In genomic region chr1:31295874-31296485, GRCh38 we compare ENCODE assay signal across 8 cellular contexts. TPM values are rescaled to one million over a fixed set of nuclear protein-coding genes. Genes with fewer than 3 reads are reported as not detected.
DNase-seq lines count a peak whose midpoint lies in the region; ATAC-seq, FAIRE-seq and TF ChIP-seq lines count a peak whose summit lies in the region.

No MANE protein-coding gene starts in this region.

- H3K27ac Mint-ChIP-seq in immature natural killer cell, result peak overlapping the region in 1 of 6 donors; percentile 83

- H3K4me2 ChIP-seq in SK-N-SH, result peak overlapping the region; percentile 78
- peak overlapping the region; percentile 78 for H3K4me2 ChIP-seq in hepatocyte

- no peak for TF ChIP-seq EP300 in SK-N-SH (IDR thresholded peaks at IDR 0.05; ENCODE audit: borderline replicate concordance in 1 of 2, low read depth in 1 of 2, low read length in 1 of 2)

- 14% methylated on average over 17 of the region's 17 CpGs for WGBS in SK-N-SH (ENCODE audit: low lambda C conversion rate)
- WGBS in hepatocyte (ENCODE audit: low lambda C conversion rate, missing lambda C conversion rate), result 20% methylated on average over 17 of the region's 17 CpGs
- 12 to 13% (median 13%) methylated on average over 17 of the region's 17 CpGs for WGBS in small intestine, 3 donors

- H3K36me3 Mint-ChIP-seq in immature natural killer cell, result peaks cover 4 to 19% (median 17%) of the 10 kb centered on the region in 3 donors

- TF ChIP-seq CTCF in SK-N-SH (IDR thresholded peaks at IDR 0.05), result no peak
- no peak for TF ChIP-seq CTCF in hepatocyte (IDR thresholded peaks at IDR 0.05; ENCODE audit: poor library complexity)

- H3K27me3 Mint-ChIP-seq in immature natural killer cell (ENCODE audit: low read depth in 3 of 3), result peaks cover 0 to 5% (median 2%) of the 10 kb centered on the region in 3 donors

- no peaks in the 10 kb centered on the region for H3K9me3 ChIP-seq in SK-N-SH
- H3K9me3 ChIP-seq in hepatocyte (ENCODE audit: low read depth), result no peaks in the 10 kb centered on the region
- no peaks in the 10 kb centered on the region for H3K9me3 ChIP-seq in small intestine (ENCODE audit: control insufficient read depth, low read depth)

- TF ChIP-seq RAD21 in SK-N-SH (IDR thresholded peaks at IDR 0.05; ENCODE audit: low read length), result no peak

- H3K4me1 ChIP-seq in SK-N-SH (ENCODE audit: control insufficient read depth in 1 of 2, insufficient read depth in 2 of 2, low read depth in 1 of 2, low read length in 1 of 2), result peaks cover 5 to 16% of the 10 kb centered on the region in 2 experiments; a peak in 2 of 4 replicates
- peaks cover 9% of the 10 kb centered on the region for H3K4me1 ChIP-seq in hepatocyte (ENCODE audit: insufficient read depth)
- peaks cover 4 to 18% of the 10 kb centered on the region in 2 donors for H3K4me1 ChIP-seq in small intestine (ENCODE audit: control insufficient read depth in 2 of 2, insufficient read depth in 1 of 2, low read depth in 1 of 2, low read length in 1 of 2)

- H3K27ac ChIP-seq in SK-N-SH (ENCODE audit: low read depth in 2 of 2, low read length in 1 of 2), result peak overlapping the region; percentile 60 to 78
- H3K27ac ChIP-seq in hepatocyte, result peak overlapping the region; percentile 76
- peak overlapping the region; percentile 79 to 94 for H3K27ac ChIP-seq in small intestine (ENCODE audit: low read depth in 1 of 2, low read length in 1 of 2)

- peaks cover 14 to 16% of the 10 kb centered on the region in 2 experiments for H3K36me3 ChIP-seq in SK-N-SH (replicated peaks in 1 of 2; ENCODE audit: control insufficient read depth in 1 of 2, insufficient read depth in 2 of 2, low read length in 1 of 2)
- no peaks in the 10 kb centered on the region for H3K36me3 ChIP-seq in hepatocyte (replicated peaks; ENCODE audit: insufficient read depth, low read depth)
- peaks cover 2 to 3% of the 10 kb centered on the region in 2 donors for H3K36me3 ChIP-seq in small intestine (ENCODE audit: control insufficient read depth in 2 of 2, insufficient read depth in 2 of 2, low read length in 2 of 2)

- H3K4me3 Mint-ChIP-seq in immature natural killer cell, result no peak overlapping the region

- H3K9ac ChIP-seq in SK-N-SH, result peak overlapping the region; percentile 91

- ATAC-seq in GM18511 (IDR thresholded peaks at IDR 0.05; ENCODE audit: unreplicated experiment), result no peak

- FAIRE-seq in GM19239 (lab: Jason Lieb, UNC) (peak; percentile 8), small intestine (lab: Jason Lieb, UNC) (no peak)

- no peaks in the 10 kb centered on the region for H3F3A ChIP-seq in SK-N-SH (replicated peaks; ENCODE audit: insufficient read depth)

- H3K9me2 ChIP-seq in SK-N-SH, result no peaks in the 10 kb centered on the region
- no peaks in the 10 kb centered on the region for H3K9me2 ChIP-seq in hepatocyte (replicated peaks; ENCODE audit: insufficient read depth)

- peak overlapping the region; percentile 77 for H2AFZ ChIP-seq in SK-N-SH (ENCODE audit: low read depth)
- peak overlapping the region; percentile 11 for H2AFZ ChIP-seq in hepatocyte

- DNase-seq in GM19239 (ENCODE audit: insufficient read length, low spot score), result no peak
- no peak for DNase-seq in SK-N-SH
- no peak for DNase-seq in hepatocyte (ENCODE audit: low spot score)
- no peak for DNase-seq in small intestine
- no peak for DNase-seq in NCI-H2081 treated with DMSO at 0.1 percent for 48 hours (lab: John Stamatoyannopoulos, UW)
- DNase-seq in immature natural killer cell, result no peak
- no peak for DNase-seq in SHP77 treated with DMSO at 0.1 percent for 48 hours (lab: John Stamatoyannopoulos, UW)

- CTCF ChIA-PET in SK-N-SH (lab: Yijun Ruan, JAX), result interaction anchor here (1.7 to 3.0 kb wide), 2 partner anchors 111 to 115 kb away, joined by 8 to 30 read pairs; no protein-coding TSS in a partner anchor

- H3K4me3 ChIP-seq in SK-N-SH (ENCODE audit: low read depth in 2 of 2, low read length in 1 of 2) (peak overlapping the region; percentile 88 to 95), hepatocyte (peak overlapping the region; percentile 48), small intestine (ENCODE audit: low read depth in 1 of 2, low read length in 2 of 2) (peak overlapping the region; percentile 62 to 98)

- peaks cover 0 to 2% (median 0%) of the 10 kb centered on the region in 6 donors for H3K9me3 Mint-ChIP-seq in immature natural killer cell

- POLR2A ChIA-PET in SK-N-SH (lab: Yijun Ruan, JAX), result interaction anchor here (0.5 to 1.3 kb wide), 6 partner anchors 17 to 106 kb away, joined by 3 to 4 read pairs (median 3); partner anchors contain the start of gene NKAIN1

- H3K79me2 ChIP-seq in SK-N-SH (ENCODE audit: insufficient read depth) (peaks cover 77% of the 10 kb centered on the region), hepatocyte (peaks cover 66% of the 10 kb centered on the region)

- peaks cover 8 to 29% of the 10 kb centered on the region in 2 donors for H3K4me1 Mint-ChIP-seq in immature natural killer cell

- H3K27me3 ChIP-seq in SK-N-SH (ENCODE audit: insufficient read depth) (no peaks in the 10 kb centered on the region), hepatocyte (no peaks in the 10 kb centered on the region), small intestine (ENCODE audit: control insufficient read depth in 2 of 2, insufficient read depth in 2 of 2, low read length in 2 of 2) (no peaks in the 10 kb centered on the region)

- H4K20me1 ChIP-seq in SK-N-SH (ENCODE audit: insufficient read depth) (no peaks in the 10 kb centered on the region), hepatocyte (ENCODE audit: insufficient read depth, poor library complexity, severe bottlenecking) (no peaks in the 10 kb centered on the region)

TF ChIP-seq in SK-N-SH, 30 proteins besides CTCF, POLR2A, EP300 and RAD21:
- no peak for TF ChIP-seq PBX3 (IDR thresholded peaks at IDR 0.05)
- TF ChIP-seq TEAD4 (IDR thresholded peaks at IDR 0.05; ENCODE audit: borderline replicate concordance, insufficient read depth), result no peak
- TF ChIP-seq RCOR1 (IDR thresholded peaks at IDR 0.05; ENCODE audit: low read length), result no peak
- TF ChIP-seq YY1 (IDR thresholded peaks at IDR 0.05; ENCODE audit: low read depth), result no peak
TF ChIP-seq in SK-N-SH: peak in this region for 0.

RNA-seq across cellular contexts. Expression of gene SNRNP40, which starts 0.6 kb away (rescaled TPM):
- polyA plus RNA-seq in SK-N-SH (2012; rRNA removed) (46.7 and 53.3 TPM in 2 replicates), hepatocyte (46.9 and 48.4 TPM in 2 replicates), small intestine (10 to 100 TPM; 14.8 to 35.8 (median 19.5) TPM), immature natural killer cell (100 to 1,000 TPM in 2 of 3 donors, 10 to 100 TPM in 1; 80.7 to 150 (median 101) TPM)
- polyA plus RNA-seq in SK-N-SH (2012; cell fraction: cytosol; rRNA removed), result 41.8 and 47.9 TPM in 2 replicates
- 30.1 and 44.6 TPM in 2 replicates for polyA plus RNA-seq in SK-N-SH (2012; cell fraction: nucleus; rRNA removed)
- total RNA-seq in hepatocyte, result 53.7 and 59.1 TPM in 2 replicates

RNA-seq across cellular contexts. Expression of gene ZCCHC17, which starts 0.9 kb away (rescaled TPM):
- polyA plus RNA-seq in SK-N-SH (2012; rRNA removed) (25.8 and 33.8 TPM in 2 replicates), hepatocyte (38.2 and 44.3 TPM in 2 replicates), small intestine (10 to 100 TPM; 21.1 to 28.1 (median 22.1) TPM), immature natural killer cell (100 to 1,000 TPM in 1 of 3 donors, 10 to 100 TPM in 2; 72.0 to 133 (median 74.1) TPM)
- 37.5 and 39.2 TPM in 2 replicates for polyA plus RNA-seq in SK-N-SH (2012; cell fraction: cytosol; rRNA removed)
- 10.7 and 16.7 TPM in 2 replicates for polyA plus RNA-seq in SK-N-SH (2012; cell fraction: nucleus; rRNA removed)
- total RNA-seq in hepatocyte, result 25.9 and 26.2 TPM in 2 replicates

RNA-seq across cellular contexts. Expression of gene NKAIN1, which starts 56.3 kb away (rescaled TPM):
- polyA plus RNA-seq in SK-N-SH (2012; rRNA removed), result 0.54 and 0.96 TPM in 2 replicates
- 0.58 and 1.3 TPM in 2 replicates for polyA plus RNA-seq in SK-N-SH (2012; cell fraction: cytosol; rRNA removed)
- 0.22 and 0.32 TPM in 2 replicates for polyA plus RNA-seq in SK-N-SH (2012; cell fraction: nucleus; rRNA removed)
- 1.2 and 2.2 TPM in 2 replicates for total RNA-seq in hepatocyte
- polyA plus RNA-seq in hepatocyte, result 0.88 and 1.8 TPM in 2 replicates
- polyA plus RNA-seq in small intestine, result under 1 TPM in 1 of 3 donors, not detected in 2; 0.94 TPM
- polyA plus RNA-seq in immature natural killer cell, result under 1 TPM in 1 of 3 donors, not detected in 2; 0.35 TPM
